In the genomic region with DNA sequence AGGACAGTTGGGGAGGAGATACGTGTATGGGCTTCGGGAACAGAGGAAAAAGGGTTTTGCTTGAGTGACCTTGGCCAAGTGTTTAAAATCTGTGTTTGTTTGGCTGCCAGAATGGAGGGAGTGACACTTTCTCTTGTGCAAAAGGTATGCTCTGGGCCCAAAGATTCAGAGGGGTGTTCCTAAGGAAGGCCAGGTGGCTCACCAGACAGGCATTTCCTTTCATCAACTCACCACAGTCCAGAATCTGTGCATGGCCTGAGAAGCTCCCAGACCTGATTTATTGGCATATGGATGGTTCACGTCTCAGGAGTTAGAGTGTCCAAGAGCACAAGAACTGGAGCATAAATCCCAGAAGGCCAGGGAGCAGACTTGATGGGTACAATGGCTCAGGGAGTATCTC, we compare ENCODE assay signal across 18 cellular contexts. TPM values are rescaled to one million over a fixed set of nuclear protein-coding genes. Genes with fewer than 3 reads are reported as not detected.
A peak's percentile ranks its signal among the peaks of the same experiment; 100 is the strongest.
DNase-seq lines count a peak whose midpoint lies in the region; ATAC-seq and TF ChIP-seq lines count a peak whose summit lies in the region.
"Had no signal": no experiment of that assay in that cellular context is flagged by ENCODE, and none has a peak within 500 bp of the region (broad histone marks: within the 10 kb centered on the region; RNA-seq: fewer than 3 reads in every experiment).

No MANE protein-coding gene starts in this region.

- in situ Hi-C loops in mammary epithelial cell (cut with MboI; ENCODE audit: low sequenced_read_pairs in 2 of 2): no loop called here

- DNase-seq in 8988T (peak; percentile 51), HPDE6-E6E7 (ENCODE audit: extremely low spot score) (peak; percentile 22), mammary epithelial cell (peak; percentile 64), islet precursor cell (peak; percentile 73), omental fat pad (ENCODE audit: low spot score) (no peak), cortex of kidney (lab: John Stamatoyannopoulos, UW) (no peak)
- DNase-seq: DMS153, KBM-7, NCI-H1092, NCI-H1694, SIG-M5 had no signal

- TF ChIP-seq CTCF in mammary epithelial cell (conservative IDR thresholded peaks at IDR 0.05 in 1 of 2, IDR thresholded peaks at IDR 0.05 in 1 of 2; ENCODE audit: extremely low read depth in 1 of 2, insufficient read depth in 1 of 2, low read depth in 1 of 2, low read length in 2 of 2) (no peak), omental fat pad (IDR thresholded peaks at IDR 0.05) (no peak)

- H4K20me1 ChIP-seq in mammary epithelial cell (ENCODE audit: insufficient read depth, low read length): no peaks in the 10 kb centered on the region

- H2AFZ ChIP-seq in mammary epithelial cell (ENCODE audit: low read depth, low read length): peak overlapping the region; percentile 58
- H2AFZ ChIP-seq: GM23338 had no signal

- peaks cover 18% of the 10 kb centered on the region for H3K4me1 ChIP-seq in mammary epithelial cell (ENCODE audit: insufficient read depth, low read length)
- H3K4me1 ChIP-seq: A549 had no signal

- H3K9me3 ChIP-seq in mammary epithelial cell (replicated peaks; ENCODE audit: insufficient read depth, low read length): no peaks in the 10 kb centered on the region
- H3K9me3 ChIP-seq: A549 had no signal

- H3K79me2 ChIP-seq in mammary epithelial cell (ENCODE audit: insufficient read depth, low read length): no peaks in the 10 kb centered on the region

- intact Hi-C loops in mammary epithelial cell (cut with micrococcal nuclease): no loop called here

- no TSS peak for BruUV-seq in mammary epithelial cell (replicated peaks; lab: Mats Ljungman, UMichigan)

- 67% methylated on average over 3 of the region's 3 CpGs for WGBS in mammary epithelial cell (ENCODE audit: low coverage, missing lambda C conversion rate)

- H3K4me2 ChIP-seq in mammary epithelial cell (ENCODE audit: insufficient read depth, low read depth, low read length): peak overlapping the region; percentile 23
- H3K4me2 ChIP-seq: A549, GM23338 had no signal

- ATAC-seq in omental fat pad (ENCODE audit: low FRiP score) (no peak), GM18511 (IDR thresholded peaks at IDR 0.05; ENCODE audit: unreplicated experiment) (no peak), HG03280 (IDR thresholded peaks at IDR 0.05; ENCODE audit: unreplicated experiment) (no peak)
- ATAC-seq: A549, GM23338, Panc1 had no signal

- no peaks in the 10 kb centered on the region for H3K27me3 ChIP-seq in mammary epithelial cell (ENCODE audit: insufficient read depth, low read length)

- no peaks in the 10 kb centered on the region for H3K36me3 ChIP-seq in mammary epithelial cell (ENCODE audit: insufficient read depth, low read length)

- CTCF ChIA-PET in mammary epithelial cell (lab: Charles Lee; ENCODE audit: low non-redundant PET): no interaction called here

- dilution Hi-C loops in mammary epithelial cell (cut with HindIII; ENCODE audit: low sequenced_read_pairs): no loop called here

- H3K9ac ChIP-seq in mammary epithelial cell (ENCODE audit: insufficient read depth, low read length): no peak overlapping the region

- H3K4me3 ChIP-seq in mammary epithelial cell (replicated peaks in 1 of 3; ENCODE audit: insufficient read depth in 1 of 3, low read depth in 2 of 3, low read length in 3 of 3): no peak overlapping the region
- H3K4me3 ChIP-seq: A549, GM23338 had no signal

- no peak overlapping the region for H3K27ac ChIP-seq in mammary epithelial cell (ENCODE audit: insufficient read depth, low read depth, low read length)
- H3K27ac ChIP-seq: A549, C4-2B, HL-60 had no signal

RNA-seq across cellular contexts. Expression of a gene that starts 53.4 kb away (rescaled TPM):
- 10 to 100 TPM; 15.1 to 18.8 TPM for total RNA-seq in mammary epithelial cell
- 8.8 TPM for polyA plus RNA-seq in mammary epithelial cell
- polyA minus RNA-seq in mammary epithelial cell: 32.1 TPM
- total RNA-seq in omental fat pad: 10 to 100 TPM; 15.9 to 32.5 (median 25.0) TPM

Comparison
In these comparisons a context has a peak if more than half of its experiments do, and no peak if none do; other contexts are left out.
1. DNase-seq: peak in 8988T (single experiment), HPDE6-E6E7 (single experiment), mammary epithelial cell (single experiment) and islet precursor cell (single experiment); none in omental fat pad (single experiment) and cortex of kidney (single experiment).